8 cellular contexts compared by ENCODE assay signal in the genomic region with DNA sequence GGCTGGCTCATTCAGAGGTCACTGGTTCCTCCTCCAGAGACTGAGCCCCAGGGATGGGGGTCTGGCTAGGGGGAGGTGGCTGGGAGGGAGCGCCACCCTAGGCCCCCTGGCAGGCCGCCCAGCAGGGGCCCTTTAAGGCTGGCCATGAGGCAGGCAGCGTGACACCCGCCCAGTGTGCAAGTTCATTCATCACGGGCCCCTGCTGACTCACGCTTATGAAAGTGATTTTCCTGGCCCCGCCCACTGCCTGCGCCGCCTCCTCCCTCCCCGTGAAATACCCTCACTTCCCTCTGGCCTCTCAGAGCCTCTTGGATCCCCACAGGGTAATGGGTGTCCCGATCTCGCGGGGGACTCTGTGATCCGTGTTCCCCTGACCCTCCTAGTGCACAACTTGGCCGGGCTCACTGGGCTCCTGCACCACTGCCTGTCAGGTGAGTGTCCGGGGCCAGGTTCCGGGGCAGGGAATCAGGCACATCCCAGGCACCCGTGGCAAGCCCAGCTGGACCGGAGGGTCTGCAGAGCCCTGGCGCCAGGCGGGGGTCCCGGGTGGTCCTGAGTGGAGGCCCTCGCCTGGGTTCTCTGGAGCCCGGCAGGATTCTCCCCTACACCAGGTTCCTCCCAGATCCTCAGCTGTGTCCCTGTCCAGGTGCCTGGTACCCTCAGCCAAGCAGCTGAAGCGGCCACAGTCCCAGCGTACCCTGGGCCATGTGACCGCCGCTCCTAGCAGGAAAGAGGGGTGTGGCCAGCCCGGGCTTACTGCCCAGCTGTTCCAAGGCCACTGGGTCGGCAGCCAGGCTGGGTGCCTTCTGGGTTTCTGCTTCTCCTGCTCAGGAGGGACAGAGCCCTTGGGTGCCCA. TPM values are rescaled to one million over a fixed set of nuclear protein-coding genes. Genes with fewer than 3 reads are reported as not detected.
DNase-seq lines count a peak whose midpoint lies in the region; ATAC-seq and TF ChIP-seq lines count a peak whose summit lies in the region.

A gene with protein sequence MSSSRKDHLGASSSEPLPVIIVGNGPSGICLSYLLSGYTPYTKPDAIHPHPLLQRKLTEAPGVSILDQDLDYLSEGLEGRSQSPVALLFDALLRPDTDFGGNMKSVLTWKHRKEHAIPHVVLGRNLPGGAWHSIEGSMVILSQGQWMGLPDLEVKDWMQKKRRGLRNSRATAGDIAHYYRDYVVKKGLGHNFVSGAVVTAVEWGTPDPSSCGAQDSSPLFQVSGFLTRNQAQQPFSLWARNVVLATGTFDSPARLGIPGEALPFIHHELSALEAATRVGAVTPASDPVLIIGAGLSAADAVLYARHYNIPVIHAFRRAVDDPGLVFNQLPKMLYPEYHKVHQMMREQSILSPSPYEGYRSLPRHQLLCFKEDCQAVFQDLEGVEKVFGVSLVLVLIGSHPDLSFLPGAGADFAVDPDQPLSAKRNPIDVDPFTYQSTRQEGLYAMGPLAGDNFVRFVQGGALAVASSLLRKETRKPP (plus strand): TSS at position 301 of the 856 bp plus-strand sequence. CDS start 4,432 bp downstream, outside the sequence.

- no TSS peak for BruUV-seq in HCT116 (replicated peaks; lab: Mats Ljungman, UMichigan)

- POLR2A ChIA-PET in HCT116 (lab: Charles Lee): interaction anchor here (0.6 to 2.2 kb wide), 7 partner anchors 9 to 1199 kb away, joined by 3 to 10 read pairs (median 4); no protein-coding TSS in a partner anchor

- no peaks in the 10 kb centered on the region for H3K27me3 ChIP-seq in HCT116 (ENCODE audit: insufficient read depth, low read length)
- no peaks in the 10 kb centered on the region for H3K27me3 ChIP-seq in prostate gland (replicated peaks; ENCODE audit: insufficient read depth)
- H3K27me3 ChIP-seq in uterus: no peaks in the 10 kb centered on the region

- TF ChIP-seq RAD21 in HCT116 (IDR thresholded peaks at IDR 0.05; ENCODE audit: low read depth): no peak

- WGBS in prostate gland: under 1% methylated on average over 28 of the region's 30 CpGs

- CTCF ChIA-PET in HCT116 (lab: Charles Lee): interaction anchor here (0.8 to 2.2 kb wide), 23 partner anchors 9 to 580 kb away, joined by 3 to 18 read pairs (median 5); a partner anchor contains a TSS

- H3K9ac ChIP-seq in HCT116 (ENCODE audit: low read length): peak within 1 kb of the TSS; percentile 74

- ATAC-seq in HCT116 (peak; percentile 82), left ventricle myocardium superior (peak; percentile 92)

- peak; percentile 82 for TF ChIP-seq POLR2A in HCT116 (IDR thresholded peaks at IDR 0.05; ENCODE audit: borderline replicate concordance, extremely low read depth, insufficient read depth, insufficient read length)
- TF ChIP-seq POLR2A in prostate gland (IDR thresholded peaks at IDR 0.05): peak; percentile 73
- peak; percentile 59 to 68 for TF ChIP-seq POLR2A in uterus (IDR thresholded peaks at IDR 0.05)

- TF ChIP-seq CTCF in HCT116 (IDR thresholded peaks at IDR 0.05 in 2 of 3, conservative IDR thresholded peaks at IDR 0.05 in 1 of 3; ENCODE audit: borderline replicate concordance in 1 of 3, insufficient read depth in 1 of 3, low read depth in 2 of 3, low read length in 2 of 3): no peak
- no peak for TF ChIP-seq CTCF in prostate gland (IDR thresholded peaks at IDR 0.05)
- no peak for TF ChIP-seq CTCF in uterus (IDR thresholded peaks at IDR 0.05)

- H3K4me1 ChIP-seq in HCT116 (ENCODE audit: control insufficient read depth in 1 of 2, insufficient read depth in 2 of 2, low read length in 2 of 2) (peaks cover 20 to 31% of the 10 kb centered on the region in 2 experiments), prostate gland (replicated peaks) (peaks cover 4% of the 10 kb centered on the region), uterus (peaks cover 0 to 18% of the 10 kb centered on the region in 2 donors)

- H3K9me2 ChIP-seq in HCT116 (ENCODE audit: insufficient read depth): no peaks in the 10 kb centered on the region

- H3K4me3 ChIP-seq in HCT116 (replicated peaks in 1 of 2; ENCODE audit: low read depth in 1 of 2, low read length in 2 of 2) (peak within 1 kb of the TSS; percentile 66 to 77), prostate gland (peak within 1 kb of the TSS; percentile 41 to 52), uterus (peak within 1 kb of the TSS; percentile 29 to 56)

- H2AFZ ChIP-seq in HCT116 (ENCODE audit: low read depth, low read length, poor library complexity, severe bottlenecking): peak within 1 kb of the TSS; percentile 18

- no peaks in the 10 kb centered on the region; the same call in 1 of the 2 replicates for H3K79me2 ChIP-seq in HCT116 (ENCODE audit: insufficient read depth, low read length)

- intact Hi-C loops in HCT116 (cut with micrococcal nuclease): loop anchor here (1.0 to 10.0 kb wide), 3 partner anchors 27 to 552 kb away; a partner anchor contains a TSS
- intact Hi-C loops in left ventricle myocardium superior (cut with micrococcal nuclease): no loop called here
- intact Hi-C loops in prostate gland (cut with DNase I): loop anchor here (10.0 kb wide), 1 partner anchor 332 kb away; no protein-coding TSS in a partner anchor
- intact Hi-C loops in uterus (cut with DNase I; ENCODE audit: low total_unique reads): no loop called here

- peak within 1 kb of the TSS; percentile 88 for H3K27ac ChIP-seq in HCT116 (ENCODE audit: low read depth, low read length)
- H3K27ac ChIP-seq in prostate gland: peak within 1 kb of the TSS; percentile 92
- H3K27ac ChIP-seq in uterus: peak within 1 kb of the TSS; percentile 76 to 78

- RAD21 ChIA-PET in HCT116 (lab: Charles Lee; ENCODE audit: low non-redundant PET in 1 of 2, low total read pairs in 2 of 2, uncharacterized antibody in 2 of 2, unreplicated experiment in 2 of 2): interaction anchor here in 1 of 2 experiments (1.7 kb wide), 1 partner anchor 26 kb away, joined by 4 read pairs; no protein-coding TSS in a partner anchor

- peak within 1 kb of the TSS; percentile 92 for H3K4me2 ChIP-seq in HCT116 (ENCODE audit: low read length)

- no peaks in the 10 kb centered on the region for H4K20me1 ChIP-seq in HCT116 (ENCODE audit: insufficient read depth)

- H3K9me3 ChIP-seq in HCT116 (ENCODE audit: control insufficient read depth in 1 of 2, insufficient read depth in 1 of 2, low read depth in 1 of 2, low read length in 2 of 2) (no peaks in the 10 kb centered on the region), prostate gland (no peaks in the 10 kb centered on the region), uterus (no peaks in the 10 kb centered on the region)

- DNase-seq in GM04504 (ENCODE audit: low read depth) (peak; percentile 87), HCT116 (ENCODE audit: low read depth, low spot score) (peak; percentile 93), MV-4-11 (lab: John Stamatoyannopoulos, UW) (peak; percentile 92), SW 1271 (lab: John Stamatoyannopoulos, UW) (peak; percentile 75 to 86), amniotic epithelial cell (ENCODE audit: low read depth) (peak; percentile 90), left ventricle myocardium superior (peak; percentile 97), prostate gland (ENCODE audit: low spot score) (peak; percentile 96), uterus (peak; percentile 91 to 94)

- no peaks in the 10 kb centered on the region for H3K36me3 ChIP-seq in HCT116 (ENCODE audit: control insufficient read depth in 1 of 2, insufficient read depth in 2 of 2, low read length in 2 of 2)
- no peaks in the 10 kb centered on the region for H3K36me3 ChIP-seq in prostate gland
- H3K36me3 ChIP-seq in uterus: no peaks in the 10 kb centered on the region

TF ChIP-seq in HCT116, 20 proteins besides CTCF, POLR2A, EP300 and RAD21 (continues in another document):
- TF ChIP-seq, protein P1, sequence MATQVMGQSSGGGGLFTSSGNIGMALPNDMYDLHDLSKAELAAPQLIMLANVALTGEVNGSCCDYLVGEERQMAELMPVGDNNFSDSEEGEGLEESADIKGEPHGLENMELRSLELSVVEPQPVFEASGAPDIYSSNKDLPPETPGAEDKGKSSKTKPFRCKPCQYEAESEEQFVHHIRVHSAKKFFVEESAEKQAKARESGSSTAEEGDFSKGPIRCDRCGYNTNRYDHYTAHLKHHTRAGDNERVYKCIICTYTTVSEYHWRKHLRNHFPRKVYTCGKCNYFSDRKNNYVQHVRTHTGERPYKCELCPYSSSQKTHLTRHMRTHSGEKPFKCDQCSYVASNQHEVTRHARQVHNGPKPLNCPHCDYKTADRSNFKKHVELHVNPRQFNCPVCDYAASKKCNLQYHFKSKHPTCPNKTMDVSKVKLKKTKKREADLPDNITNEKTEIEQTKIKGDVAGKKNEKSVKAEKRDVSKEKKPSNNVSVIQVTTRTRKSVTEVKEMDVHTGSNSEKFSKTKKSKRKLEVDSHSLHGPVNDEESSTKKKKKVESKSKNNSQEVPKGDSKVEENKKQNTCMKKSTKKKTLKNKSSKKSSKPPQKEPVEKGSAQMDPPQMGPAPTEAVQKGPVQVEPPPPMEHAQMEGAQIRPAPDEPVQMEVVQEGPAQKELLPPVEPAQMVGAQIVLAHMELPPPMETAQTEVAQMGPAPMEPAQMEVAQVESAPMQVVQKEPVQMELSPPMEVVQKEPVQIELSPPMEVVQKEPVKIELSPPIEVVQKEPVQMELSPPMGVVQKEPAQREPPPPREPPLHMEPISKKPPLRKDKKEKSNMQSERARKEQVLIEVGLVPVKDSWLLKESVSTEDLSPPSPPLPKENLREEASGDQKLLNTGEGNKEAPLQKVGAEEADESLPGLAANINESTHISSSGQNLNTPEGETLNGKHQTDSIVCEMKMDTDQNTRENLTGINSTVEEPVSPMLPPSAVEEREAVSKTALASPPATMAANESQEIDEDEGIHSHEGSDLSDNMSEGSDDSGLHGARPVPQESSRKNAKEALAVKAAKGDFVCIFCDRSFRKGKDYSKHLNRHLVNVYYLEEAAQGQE (IDR thresholded peaks at IDR 0.05; ENCODE audit: low read depth): no peak
- TF ChIP-seq CEBPB (IDR thresholded peaks at IDR 0.05; ENCODE audit: low read depth) (no peak), CBX3 (IDR thresholded peaks at IDR 0.05; ENCODE audit: low read depth) (no peak)
- TF ChIP-seq, protein P2, sequence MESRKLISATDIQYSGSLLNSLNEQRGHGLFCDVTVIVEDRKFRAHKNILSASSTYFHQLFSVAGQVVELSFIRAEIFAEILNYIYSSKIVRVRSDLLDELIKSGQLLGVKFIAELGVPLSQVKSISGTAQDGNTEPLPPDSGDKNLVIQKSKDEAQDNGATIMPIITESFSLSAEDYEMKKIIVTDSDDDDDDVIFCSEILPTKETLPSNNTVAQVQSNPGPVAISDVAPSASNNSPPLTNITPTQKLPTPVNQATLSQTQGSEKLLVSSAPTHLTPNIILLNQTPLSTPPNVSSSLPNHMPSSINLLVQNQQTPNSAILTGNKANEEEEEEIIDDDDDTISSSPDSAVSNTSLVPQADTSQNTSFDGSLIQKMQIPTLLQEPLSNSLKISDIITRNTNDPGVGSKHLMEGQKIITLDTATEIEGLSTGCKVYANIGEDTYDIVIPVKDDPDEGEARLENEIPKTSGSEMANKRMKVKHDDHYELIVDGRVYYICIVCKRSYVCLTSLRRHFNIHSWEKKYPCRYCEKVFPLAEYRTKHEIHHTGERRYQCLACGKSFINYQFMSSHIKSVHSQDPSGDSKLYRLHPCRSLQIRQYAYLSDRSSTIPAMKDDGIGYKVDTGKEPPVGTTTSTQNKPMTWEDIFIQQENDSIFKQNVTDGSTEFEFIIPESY (IDR thresholded peaks at IDR 0.05; ENCODE audit: extremely low read depth, insufficient replicate concordance, low read length): peak; percentile 10

RNA-seq across cellular contexts. Expression of the gene that starts here (rescaled TPM):
- total RNA-seq in HCT116 (2021; ENCODE audit: unreplicated experiment) (19.8 TPM), left ventricle myocardium superior (4.7 TPM), prostate gland (1 to 10 TPM; 4.4 to 9.4 TPM), uterus (1 to 10 TPM in 2 of 4 donors, under 1 TPM in 1, not detected in 1; 0.77 to 5.4 (median 1.2) TPM)
- polyA plus RNA-seq in HCT116 (2012): 21.7 and 26.8 TPM in 2 replicates

Comparison
In these comparisons a context has a peak if more than half of its experiments do, and no peak if none do; other contexts are left out.
1. Peak in every context shown above with its lines: DNase-seq, ATAC-seq, H3K4me3 ChIP-seq and H3K27ac ChIP-seq.
2. intact Hi-C loops: an anchor here in HCT116 (1.0 to 10.0 kb wide) and prostate gland (10.0 kb wide); none called in left ventricle myocardium superior and uterus.